9 cellular contexts compared by ENCODE assay signal in the genomic region with DNA sequence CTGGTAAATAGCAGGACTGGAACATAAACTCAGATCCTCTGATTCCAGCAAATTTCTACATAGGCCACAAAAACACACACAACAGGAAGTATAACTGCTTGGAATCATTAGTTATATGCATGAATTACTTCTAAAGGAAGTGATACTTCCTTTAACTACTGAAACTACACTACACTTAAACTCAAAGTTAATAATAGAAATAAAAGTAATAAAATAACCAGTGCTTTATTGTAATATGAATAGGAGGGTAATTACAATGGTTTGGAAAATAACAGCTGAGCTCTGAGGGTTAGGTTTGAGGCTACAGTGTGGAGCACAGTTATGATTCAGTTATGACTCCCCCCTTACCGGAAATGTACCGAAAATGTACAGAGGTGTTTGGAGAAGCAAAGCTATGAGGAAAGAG. TPM values are rescaled to one million over a fixed set of nuclear protein-coding genes. Genes with fewer than 3 reads are reported as not detected.
DNase-seq lines count a peak whose midpoint lies in the region; ATAC-seq lines count a peak whose summit lies in the region.
"Had no signal": no experiment of that assay in that cellular context is flagged by ENCODE, and none has a peak within 500 bp of the region (broad histone marks: within the 10 kb centered on the region; RNA-seq: fewer than 3 reads in every experiment).

No MANE protein-coding gene starts in this region.

- H3K27me3 Mint-ChIP-seq in IgD-negative memory B cell: no peaks in the 10 kb centered on the region
- H3K27me3 Mint-ChIP-seq in naive B cell: no peaks in the 10 kb centered on the region

- intact Hi-C loops in left cardiac atrium (cut with DNase I): no loop called here

- ATAC-seq in GM18870 (IDR thresholded peaks at IDR 0.05; ENCODE audit: unreplicated experiment): peak; percentile 93
- ATAC-seq in GM21825 (IDR thresholded peaks at IDR 0.05; ENCODE audit: unreplicated experiment): peak; percentile 78
- ATAC-seq in naive B cell (ENCODE audit: low read depth in 2 of 2): peak; percentile 75 to 77
- ATAC-seq in left cardiac atrium: no peak

- no peaks in the 10 kb centered on the region for H3K9me3 Mint-ChIP-seq in IgD-negative memory B cell
- H3K9me3 Mint-ChIP-seq in naive B cell: peaks cover 0 to 7% (median 0%) of the 10 kb centered on the region in 7 donors

- H3K27ac Mint-ChIP-seq in IgD-negative memory B cell: peak overlapping the region in 1 of 3 donors; percentile 39
- peak overlapping the region; percentile 71 to 93 (median 75) for H3K27ac Mint-ChIP-seq in naive B cell

- H3K36me3 Mint-ChIP-seq in IgD-negative memory B cell: no peaks in the 10 kb centered on the region
- no peaks in the 10 kb centered on the region for H3K36me3 Mint-ChIP-seq in naive B cell

- peak overlapping the region in 3 of 4 donors; percentile 11 to 87 (median 78) for H3K4me3 Mint-ChIP-seq in IgD-negative memory B cell
- H3K4me3 Mint-ChIP-seq in naive B cell: peak overlapping the region; percentile 42 to 89 (median 73)

- peak; percentile 37 for DNase-seq in naive B cell
- no peak for DNase-seq in left cardiac atrium
- DNase-seq in SHP77 (lab: John Stamatoyannopoulos, UW): no peak
- DNase-seq in NCI-H187 treated with DMSO at 0.1 percent for 48 hours (lab: John Stamatoyannopoulos, UW): no peak
- DNase-seq: caudate nucleus, SW 1271 had no signal

- peaks cover 33 to 38% (median 33%) of the 10 kb centered on the region in 3 donors for H3K4me1 Mint-ChIP-seq in IgD-negative memory B cell
- H3K4me1 Mint-ChIP-seq in naive B cell: peaks cover 35 to 55% (median 48%) of the 10 kb centered on the region in 3 donors

RNA-seq across cellular contexts. Expression of a gene that starts 18.5 kb away (rescaled TPM):
- polyA plus RNA-seq in IgD-negative memory B cell (5.4 TPM), naive B cell (ENCODE audit: low read depth in 6 of 6) (10 to 100 TPM in 1 of 6 donors, 1 to 10 TPM in 4, not detected in 1; 5.1 to 10.5 (median 7.7) TPM)
- total RNA-seq in left cardiac atrium: 10 to 100 TPM; 18.7 to 20.1 TPM

RNA-seq across cellular contexts. Expression of a gene that starts 26.4 kb away (rescaled TPM):
- polyA plus RNA-seq in IgD-negative memory B cell (12.3 TPM), naive B cell (ENCODE audit: low read depth in 6 of 6) (10 to 100 TPM; 11.5 to 39.0 (median 22.7) TPM)
- 10 to 100 TPM; 69.9 to 73.4 TPM for total RNA-seq in left cardiac atrium

Comparison
In these comparisons a context has a peak if more than half of its experiments do, and no peak if none do; other contexts are left out.
1. ATAC-seq: peak in GM18870 (single experiment), GM21825 (single experiment) and naive B cell (2 of 2); none in left cardiac atrium (0 of 2).